Comparison of ENCODE assay signal across 1 cellular context in genomic region chr2:171327043-171327496, GRCh38.
TF ChIP-seq lines count a peak whose summit lies in the region.

No MANE protein-coding gene starts in this region.

TF ChIP-seq in K562, 482 proteins besides CTCF, POLR2A, EP300 and RAD21 (continued from another document):
- TF ChIP-seq ZNF280B (CRISPR knock-in tag; IDR thresholded peaks at IDR 0.05) (no peak), SNAPC5 (CRISPR knock-in tag; IDR thresholded peaks at IDR 0.05) (no peak), ZEB2 (IDR thresholded peaks at IDR 0.05) (no peak), ZNF766 (CRISPR knock-in tag; conservative IDR thresholded peaks at IDR 0.05) (no peak), SMAD3 (CRISPR knock-in tag; conservative IDR thresholded peaks at IDR 0.05) (no peak), C11orf30 (IDR thresholded peaks at IDR 0.05; ENCODE audit: low read depth) (no peak), NFXL1 (CRISPR knock-in tag; IDR thresholded peaks at IDR 0.05) (no peak)
- TF ChIP-seq, protein P1, sequence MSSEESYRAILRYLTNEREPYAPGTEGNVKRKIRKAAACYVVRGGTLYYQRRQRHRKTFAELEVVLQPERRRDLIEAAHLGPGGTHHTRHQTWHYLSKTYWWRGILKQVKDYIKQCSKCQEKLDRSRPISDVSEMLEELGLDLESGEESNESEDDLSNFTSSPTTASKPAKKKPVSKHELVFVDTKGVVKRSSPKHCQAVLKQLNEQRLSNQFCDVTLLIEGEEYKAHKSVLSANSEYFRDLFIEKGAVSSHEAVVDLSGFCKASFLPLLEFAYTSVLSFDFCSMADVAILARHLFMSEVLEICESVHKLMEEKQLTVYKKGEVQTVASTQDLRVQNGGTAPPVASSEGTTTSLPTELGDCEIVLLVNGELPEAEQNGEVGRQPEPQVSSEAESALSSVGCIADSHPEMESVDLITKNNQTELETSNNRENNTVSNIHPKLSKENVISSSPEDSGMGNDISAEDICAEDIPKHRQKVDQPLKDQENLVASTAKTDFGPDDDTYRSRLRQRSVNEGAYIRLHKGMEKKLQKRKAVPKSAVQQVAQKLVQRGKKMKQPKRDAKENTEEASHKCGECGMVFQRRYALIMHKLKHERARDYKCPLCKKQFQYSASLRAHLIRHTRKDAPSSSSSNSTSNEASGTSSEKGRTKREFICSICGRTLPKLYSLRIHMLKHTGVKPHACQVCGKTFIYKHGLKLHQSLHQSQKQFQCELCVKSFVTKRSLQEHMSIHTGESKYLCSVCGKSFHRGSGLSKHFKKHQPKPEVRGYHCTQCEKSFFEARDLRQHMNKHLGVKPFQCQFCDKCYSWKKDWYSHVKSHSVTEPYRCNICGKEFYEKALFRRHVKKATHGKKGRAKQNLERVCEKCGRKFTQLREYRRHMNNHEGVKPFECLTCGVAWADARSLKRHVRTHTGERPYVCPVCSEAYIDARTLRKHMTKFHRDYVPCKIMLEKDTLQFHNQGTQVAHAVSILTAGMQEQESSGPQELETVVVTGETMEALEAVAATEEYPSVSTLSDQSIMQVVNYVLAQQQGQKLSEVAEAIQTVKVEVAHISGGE (CRISPR knock-in tag; IDR thresholded peaks at IDR 0.05): no peak
- TF ChIP-seq, protein P2, sequence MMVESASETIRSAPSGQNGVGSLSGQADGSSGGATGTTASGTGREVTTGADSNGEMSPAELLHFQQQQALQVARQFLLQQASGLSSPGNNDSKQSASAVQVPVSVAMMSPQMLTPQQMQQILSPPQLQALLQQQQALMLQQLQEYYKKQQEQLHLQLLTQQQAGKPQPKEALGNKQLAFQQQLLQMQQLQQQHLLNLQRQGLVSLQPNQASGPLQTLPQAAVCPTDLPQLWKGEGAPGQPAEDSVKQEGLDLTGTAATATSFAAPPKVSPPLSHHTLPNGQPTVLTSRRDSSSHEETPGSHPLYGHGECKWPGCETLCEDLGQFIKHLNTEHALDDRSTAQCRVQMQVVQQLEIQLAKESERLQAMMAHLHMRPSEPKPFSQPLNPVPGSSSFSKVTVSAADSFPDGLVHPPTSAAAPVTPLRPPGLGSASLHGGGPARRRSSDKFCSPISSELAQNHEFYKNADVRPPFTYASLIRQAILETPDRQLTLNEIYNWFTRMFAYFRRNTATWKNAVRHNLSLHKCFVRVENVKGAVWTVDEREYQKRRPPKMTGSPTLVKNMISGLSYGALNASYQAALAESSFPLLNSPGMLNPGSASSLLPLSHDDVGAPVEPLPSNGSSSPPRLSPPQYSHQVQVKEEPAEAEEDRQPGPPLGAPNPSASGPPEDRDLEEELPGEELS (CRISPR knock-in tag; IDR thresholded peaks at IDR 0.05; ENCODE audit: borderline replicate concordance): no peak
